Comparison of ENCODE assay signal across 15 cellular contexts in genomic region chr9:74500584-74500924, GRCh38. TPM values are rescaled to one million over a fixed set of nuclear protein-coding genes. Genes with fewer than 3 reads are reported as not detected.
DNase-seq lines count a peak whose midpoint lies in the region; ATAC-seq and TF ChIP-seq lines count a peak whose summit lies in the region.
"Had no signal": no experiment of that assay in that cellular context is flagged by ENCODE, and none has a peak within 500 bp of the region (broad histone marks: within the 10 kb centered on the region; RNA-seq: fewer than 3 reads in every experiment).

No MANE protein-coding gene starts in this region.

- H2AFZ ChIP-seq in osteoblast (ENCODE audit: low read length) = no peak overlapping the region

- no CpG with 5 or more reads among the region's 14 CpGs for WGBS in iPS DF 6.9 (ENCODE audit: insufficient coverage, insufficient read length)

- TF ChIP-seq CTCF in WERI-Rb-1 (IDR thresholded peaks at IDR 0.05; ENCODE audit: low read depth, low read length) (no peak), osteoblast (IDR thresholded peaks at IDR 0.05; ENCODE audit: extremely low read depth, low read depth, low read length) (no peak), foreskin keratinocyte (conservative IDR thresholded peaks at IDR 0.05) (no peak)

- peaks cover 0 to 7% (median 0%) of the 10 kb centered on the region in 11 experiments; a peak in 2 of 22 replicates for H3K36me3 ChIP-seq in BLaER1 treated with 17β-estradiol and CSF1 and Interleukin-3, amounts not matched to agents 10 nM and 100 nM
- H3K36me3 ChIP-seq in WERI-Rb-1 (peaks cover 6% of the 10 kb centered on the region; the same call in 1 of the 2 replicates), iPS DF 6.9 (ENCODE audit: control insufficient read depth, insufficient read depth, low read length) (no peaks in the 10 kb centered on the region), osteoblast (ENCODE audit: insufficient read depth, low read length) (no peaks in the 10 kb centered on the region)
- H3K36me3 ChIP-seq: BE2C had no signal

- peak overlapping the region; percentile 89 to 99 (median 94) for H3K4me2 ChIP-seq in BLaER1 treated with 17β-estradiol and CSF1 and Interleukin-3, amounts not matched to agents 10 nM and 100 nM
- no peak overlapping the region for H3K4me2 ChIP-seq in osteoblast (ENCODE audit: insufficient read depth, low read length)

- peak overlapping the region; percentile 64 to 94 (median 87) for H3K9ac ChIP-seq in BLaER1 treated with 17β-estradiol and CSF1 and Interleukin-3, amounts not matched to agents 10 nM and 100 nM

- peaks cover 0 to 5% (median 0%) of the 10 kb centered on the region in 11 experiments; a peak in 2 of 22 replicates for H3K27me3 ChIP-seq in BLaER1 treated with 17β-estradiol and CSF1 and Interleukin-3, amounts not matched to agents 10 nM and 100 nM
- H3K27me3 ChIP-seq in WERI-Rb-1 (ENCODE audit: insufficient read depth, low read depth, severe bottlenecking) = no peaks in the 10 kb centered on the region
- H3K27me3 ChIP-seq in iPS DF 6.9 (ENCODE audit: control insufficient read depth, insufficient read depth, low read length) = peaks cover 24% of the 10 kb centered on the region; the same call in 1 of the 2 replicates
- H3K27me3 ChIP-seq in osteoblast (ENCODE audit: insufficient read depth, low read length) = peaks cover 43% of the 10 kb centered on the region
- H3K27me3 ChIP-seq in foreskin keratinocyte = peaks cover 91% of the 10 kb centered on the region

- no peaks in the 10 kb centered on the region for H3K9me3 ChIP-seq in BLaER1 treated with 17β-estradiol and CSF1 and Interleukin-3, amounts not matched to agents 10 nM and 100 nM (replicated peaks in 1 of 11)
- no peaks in the 10 kb centered on the region for H3K9me3 ChIP-seq in WERI-Rb-1 (ENCODE audit: severe bottlenecking)
- no peaks in the 10 kb centered on the region for H3K9me3 ChIP-seq in iPS DF 6.9 (ENCODE audit: control insufficient read depth, insufficient read depth, low read length)
- no peaks in the 10 kb centered on the region for H3K9me3 ChIP-seq in osteoblast (ENCODE audit: low read depth, low read length)
- H3K9me3 ChIP-seq: BE2C, mucosa of descending colon had no signal

- peaks cover 8 to 52% (median 23%) of the 10 kb centered on the region in 10 experiments; a peak in 17 of 20 replicates for H3K4me1 ChIP-seq in BLaER1 treated with 17β-estradiol and CSF1 and Interleukin-3, amounts not matched to agents 10 nM and 100 nM
- H3K4me1 ChIP-seq in iPS DF 6.9 (ENCODE audit: control insufficient read depth, insufficient read depth, low read length) = no peaks in the 10 kb centered on the region
- no peaks in the 10 kb centered on the region for H3K4me1 ChIP-seq in osteoblast (ENCODE audit: insufficient read depth, low read length)
- H3K4me1 ChIP-seq in foreskin keratinocyte = no peaks in the 10 kb centered on the region
- H3K4me1 ChIP-seq: BE2C had no signal

- no peak for ATAC-seq in HG03354 (IDR thresholded peaks at IDR 0.05; ENCODE audit: poor library complexity, severe bottlenecking, unreplicated experiment)
- no peak for ATAC-seq in foreskin keratinocyte
- ATAC-seq: mucosa of descending colon had no signal

- peaks cover 0 to 34% (median 0%) of the 10 kb centered on the region in 11 experiments; a peak in 7 of 22 replicates for H4K20me1 ChIP-seq in BLaER1 treated with 17β-estradiol and CSF1 and Interleukin-3, amounts not matched to agents 10 nM and 100 nM
- no peaks in the 10 kb centered on the region for H4K20me1 ChIP-seq in osteoblast (ENCODE audit: insufficient read depth, low read length)

- peak overlapping the region; percentile 63 to 92 (median 87) for H3K4me3 ChIP-seq in BLaER1 treated with 17β-estradiol and CSF1 and Interleukin-3, amounts not matched to agents 10 nM and 100 nM
- peak overlapping the region; percentile 14 for H3K4me3 ChIP-seq in WERI-Rb-1 (ENCODE audit: low read depth, low read length)
- H3K4me3 ChIP-seq in iPS DF 6.9 (ENCODE audit: low read length) = peak overlapping the region; percentile 50; the same call in 1 of the 2 replicates
- H3K4me3 ChIP-seq in osteoblast (ENCODE audit: insufficient read depth, low read length) = no peak overlapping the region
- H3K4me3 ChIP-seq: mucosa of descending colon had no signal

- peak overlapping the region in 10 of 11 experiments; percentile 41 to 93 (median 88); a peak in 20 of 22 replicates for H3K27ac ChIP-seq in BLaER1 treated with 17β-estradiol and CSF1 and Interleukin-3, amounts not matched to agents 10 nM and 100 nM
- no peak overlapping the region for H3K27ac ChIP-seq in WERI-Rb-1
- H3K27ac ChIP-seq in iPS DF 6.9 (ENCODE audit: low read length) = no peak overlapping the region
- H3K27ac ChIP-seq in osteoblast (ENCODE audit: low read depth, low read length) = no peak overlapping the region
- no peak overlapping the region for H3K27ac ChIP-seq in foreskin keratinocyte

- no peak for DNase-seq in WERI-Rb-1
- DNase-seq in iPS DF 6.9 (ENCODE audit: low read depth, low spot score) = no peak
- peak; percentile 69 for DNase-seq in osteoblast (ENCODE audit: insufficient read length, low spot score, missing footprints)
- no peak for DNase-seq in NCI-H187 treated with DMSO at 0.1 percent for 48 hours (lab: John Stamatoyannopoulos, UW)
- no peak for DNase-seq in effector CD4-positive, alpha-beta T cell
- DNase-seq in foreskin keratinocyte = no peak
- DNase-seq: activated T-cell treated with anti-CD3 and anti-CD28 coated beads for 4 hours; BE2C; central memory CD4-positive, alpha-beta T cell; foreskin melanocyte; Karpas-422; mucosa of descending colon; stimulated activated naive CD4-positive, alpha-beta T cell had no signal

- no peaks in the 10 kb centered on the region for H3K79me2 ChIP-seq in osteoblast (ENCODE audit: insufficient read depth, low read length)

RNA-seq across cellular contexts. Expression of gene RORB, which starts 3.4 kb away (rescaled TPM):
- total RNA-seq in osteoblast (0.36 and 1.5 TPM in 2 replicates), foreskin keratinocyte (not detected in 2 replicates)
- polyA plus RNA-seq in foreskin keratinocyte = not detected in 2 replicates

Comparison
In these comparisons a context has a peak if more than half of its experiments do, and no peak if none do; other contexts are left out.
1. H3K27ac ChIP-seq: peak in BLaER1 treated with 17β-estradiol and CSF1 and Interleukin-3, amounts not matched to agents 10 nM and 100 nM (10 of 11); none in WERI-Rb-1 (single experiment), iPS DF 6.9 (single experiment), osteoblast (single experiment) and foreskin keratinocyte (single experiment).